Comparison of ENCODE assay signal across 12 cellular contexts in genomic region chr1:229339520-229339919, GRCh38. TPM values are rescaled to one million over a fixed set of nuclear protein-coding genes. Genes with fewer than 3 reads are reported as not detected.
DNase-seq lines count a peak whose midpoint lies in the region; ATAC-seq, FAIRE-seq and TF ChIP-seq lines count a peak whose summit lies in the region.
"Had no signal": no experiment of that assay in that cellular context is flagged by ENCODE, and none has a peak within 500 bp of the region (broad histone marks: within the 10 kb centered on the region; RNA-seq: fewer than 3 reads in every experiment).

No MANE protein-coding gene starts in this region.

- peak overlapping the region; percentile 48 for H3K4me3 Mint-ChIP-seq in activated T-cell treated with anti-CD3 and anti-CD28 coated beads, Interleukin-2, amount 50 U/mL, for 24 hours

- in situ Hi-C loops in GM12878 (cut with MboI), result no loop called here

- H3K4me3 ChIP-seq in PC-3 (ENCODE audit: low read length), result no peak overlapping the region
- H3K4me3 ChIP-seq in GM12878, result no peak overlapping the region
- H3K4me3 ChIP-seq in right cardiac atrium (ENCODE audit: low read length), result no peak overlapping the region

- H3K36me3 Mint-ChIP-seq in activated T-cell treated with anti-CD3 and anti-CD28 coated beads, Interleukin-2, amount 50 U/mL, for 24 hours (ENCODE audit: low read depth), result peaks cover 16% of the 10 kb centered on the region

- SMC1A ChIA-PET in GM12878 (lab: Charles Lee; ENCODE audit: uncharacterized antibody, unreplicated experiment), result interaction anchor here (1.5 kb wide), 1 partner anchor 178 kb away, joined by 4 read pairs; no protein-coding TSS in a partner anchor

- no peaks in the 10 kb centered on the region for H3K9me3 Mint-ChIP-seq in activated T-cell treated with anti-CD3 and anti-CD28 coated beads, Interleukin-2, amount 50 U/mL, for 24 hours

- intact Hi-C loops in PC-3 (cut with micrococcal nuclease), result no loop called here
- intact Hi-C loops in GM12878 (cut with micrococcal nuclease; ENCODE audit: unreplicated experiment), result no loop called here
- intact Hi-C loops in right cardiac atrium (cut with DNase I), result no loop called here

- no peak for TF ChIP-seq EP300 in GM12878 (IDR thresholded peaks at IDR 0.05; ENCODE audit: borderline replicate concordance in 1 of 2, control insufficient read depth in 1 of 2, low read depth in 2 of 2, low read length in 2 of 2)

- H3K36me3 ChIP-seq in PC-3 (ENCODE audit: low read depth, low read length) (no peaks in the 10 kb centered on the region), GM12878 (ENCODE audit: control insufficient read depth in 2 of 2, insufficient read depth in 2 of 2, low read length in 1 of 2) (no peaks in the 10 kb centered on the region)

- peaks cover 66% of the 10 kb centered on the region for H3K79me2 ChIP-seq in PC-3 (ENCODE audit: low read length)
- H3K79me2 ChIP-seq in GM12878 (ENCODE audit: control insufficient read depth, insufficient read depth, low read length), result peaks cover 12% of the 10 kb centered on the region

- TF ChIP-seq CTCF in PC-3 (conservative IDR thresholded peaks at IDR 0.05; ENCODE audit: low read depth, low read length), result no peak
- no peak for TF ChIP-seq CTCF in GM12878 (IDR thresholded peaks at IDR 0.05 in 2 of 3, conservative IDR thresholded peaks at IDR 0.05 in 1 of 3; ENCODE audit: control insufficient read depth in 2 of 3, extremely low read depth in 1 of 3, insufficient read depth in 1 of 3, low read depth in 3 of 3, low read length in 3 of 3)

- no peak for DNase-seq in activated T-cell treated with anti-CD3 and anti-CD28 coated beads, Interleukin-2, amount 50 U/mL, for 24 hours
- no peak for DNase-seq in activated T-cell treated with anti-CD3 and anti-CD28 coated beads, Interleukin-2, amount 50 U/mL, for 1 hour
- DNase-seq in PC-3 (peak; percentile 26), GM12878 (ENCODE audit: low read depth, low spot score) (no peak), retina (peak; percentile 29), HK-2 (ENCODE audit: unreplicated experiment) (no peak), H54 (ENCODE audit: insufficient read length, low spot score) (no peak), right cardiac atrium (no peak)
- DNase-seq: cortex of kidney, left colon, NCI-H1417, occipital lobe had no signal

- TF ChIP-seq POLR2A in GM12878 (IDR thresholded peaks at IDR 0.05; ENCODE audit: low read depth, low read length) (no peak), H54 (IDR thresholded peaks at IDR 0.05; ENCODE audit: low read depth, low read length) (no peak)

- no peak for ATAC-seq in PC-3
- no peak for ATAC-seq in GM12878
- ATAC-seq in right cardiac atrium, result no peak
- ATAC-seq: left colon had no signal

- peak overlapping the region; percentile 55 for H3K27ac Mint-ChIP-seq in activated T-cell treated with anti-CD3 and anti-CD28 coated beads, Interleukin-2, amount 50 U/mL, for 24 hours

- no peak for FAIRE-seq in GM12878 (lab: Jason Lieb, UNC)
- FAIRE-seq in H54 (lab: Jason Lieb, UNC), result no peak

- BruUV-seq in PC-3 (replicated peaks; lab: Mats Ljungman, UMichigan) (no TSS peak), GM12878 (replicated peaks; lab: Mats Ljungman, UMichigan) (no TSS peak)

- H3K27ac ChIP-seq in PC-3 (ENCODE audit: low read length) (no peak overlapping the region), GM12878 (ENCODE audit: control insufficient read depth, insufficient read depth) (no peak overlapping the region), right cardiac atrium (ENCODE audit: low read length) (no peak overlapping the region)

- H3K9me2 ChIP-seq in PC-3 (replicated peaks; ENCODE audit: low read length), result no peaks in the 10 kb centered on the region

- peak overlapping the region; percentile 97 for H3K4me2 ChIP-seq in PC-3 (ENCODE audit: low read length)
- peak overlapping the region; percentile 51; the same call in 1 of the 2 replicates for H3K4me2 ChIP-seq in GM12878 (ENCODE audit: control insufficient read depth, insufficient read depth)

- peaks cover 54% of the 10 kb centered on the region for H3K4me1 Mint-ChIP-seq in activated T-cell treated with anti-CD3 and anti-CD28 coated beads, Interleukin-2, amount 50 U/mL, for 24 hours (ENCODE audit: low read depth)

- H3F3A ChIP-seq in PC-3 (ENCODE audit: low read length, unreplicated experiment), result no peaks in the 10 kb centered on the region

- H3K27me3 ChIP-seq in PC-3 (ENCODE audit: low read length), result no peaks in the 10 kb centered on the region
- no peaks in the 10 kb centered on the region for H3K27me3 ChIP-seq in GM12878 (replicated peaks in 1 of 2; ENCODE audit: control insufficient read depth in 2 of 2, insufficient read depth in 2 of 2, low read length in 1 of 2)
- no peaks in the 10 kb centered on the region for H3K27me3 ChIP-seq in right cardiac atrium (ENCODE audit: control insufficient read depth, insufficient read depth)

- 94% methylated on average over 3 of the region's 3 CpGs for WGBS in GM12878 (ENCODE audit: insufficient coverage, insufficient replicate concordance, low lambda C conversion rate, missing lambda C conversion rate)
- WGBS in right cardiac atrium, result 96% methylated on average over 3 of the region's 3 CpGs

- RAD21 ChIA-PET in GM12878 (lab: Charles Lee; ENCODE audit: unreplicated experiment), result no interaction called here

- POLR2A ChIA-PET in PC-3 (lab: Charles Lee; ENCODE audit: unreplicated experiment), result no interaction called here
- POLR2A ChIA-PET in GM12878 (lab: Charles Lee), result no interaction called here

- H2AFZ ChIP-seq in PC-3 (ENCODE audit: low read length), result no peak overlapping the region
- H2AFZ ChIP-seq in GM12878 (ENCODE audit: control insufficient read depth, low read depth, low read length), result no peak overlapping the region

- H3K4me1 ChIP-seq in PC-3 (ENCODE audit: insufficient read depth, low read length) (peaks cover 23% of the 10 kb centered on the region), GM12878 (ENCODE audit: control insufficient read depth, insufficient read depth, low read length) (peaks cover 6% of the 10 kb centered on the region), right cardiac atrium (ENCODE audit: control insufficient read depth, insufficient read depth, low read length) (no peaks in the 10 kb centered on the region)

- no peaks in the 10 kb centered on the region for H3K9me3 ChIP-seq in PC-3 (ENCODE audit: low read length)
- H3K9me3 ChIP-seq in GM12878 (replicated peaks; ENCODE audit: control insufficient read depth, insufficient read depth, low read length), result no peaks in the 10 kb centered on the region; the same call in 1 of the 3 replicates
- H3K9me3 ChIP-seq in right cardiac atrium (ENCODE audit: control insufficient read depth, low read length), result no peaks in the 10 kb centered on the region

- H3K9ac ChIP-seq in PC-3 (ENCODE audit: low read length) (no peak overlapping the region), GM12878 (ENCODE audit: control insufficient read depth, insufficient read depth, low read length) (no peak overlapping the region)

- no peak for TF ChIP-seq RAD21 in GM12878 (IDR thresholded peaks at IDR 0.05; ENCODE audit: insufficient read depth, low read depth, low read length)

- H3K27me3 Mint-ChIP-seq in activated T-cell treated with anti-CD3 and anti-CD28 coated beads, Interleukin-2, amount 50 U/mL, for 24 hours, result peaks cover 3% of the 10 kb centered on the region

- CTCF ChIA-PET in PC-3 (lab: Charles Lee) (no interaction called here), GM12878 (lab: Yijun Ruan, JAX) (interaction anchor here (1.0 to 1.1 kb wide), 2 partner anchors 43 to 81 kb away, joined by 3 to 4 read pairs; no protein-coding TSS in a partner anchor)

- H4K20me1 ChIP-seq in PC-3 (ENCODE audit: low read length) (no peaks in the 10 kb centered on the region), GM12878 (ENCODE audit: control insufficient read depth, insufficient read depth) (no peaks in the 10 kb centered on the region)

TF ChIP-seq in GM12878, 131 proteins besides CTCF, POLR2A, EP300 and RAD21 (continues in another document):
- TF ChIP-seq LARP7 (IDR thresholded peaks at IDR 0.05) (no peak), STAT1 (conservative IDR thresholded peaks at IDR 0.05) (no peak), BHLHE40 (IDR thresholded peaks at IDR 0.05; ENCODE audit: borderline replicate concordance in 1 of 2, low read depth in 2 of 2, low read length in 1 of 2) (no peak)

RNA-seq across cellular contexts. Expression of gene CCSAP, which starts 3.3 kb away (rescaled TPM):
- total RNA-seq in PC-3 (2014; rRNA removed) (9.5 and 9.7 TPM in 2 replicates), GM12878 (2014; rRNA removed) (2.6 and 3.3 TPM in 2 replicates), GM12878 (2014; rRNA removed; fragmentation: Illumina TruSeq; extraction: Trizol) (3.3 and 3.4 TPM in 2 replicates), GM12878 (2021) (2.8 and 3.0 TPM in 2 replicates), right cardiac atrium (1 to 10 TPM; 3.3 to 4.4 (median 3.5) TPM)
- total RNA-seq in GM12878 (2013; cell fraction: nucleolus; rRNA removed), result 4.1 and 4.4 TPM in 2 replicates
- polyA plus RNA-seq in GM12878 (2011; ENCODE audit: low read depth), result 0.89 TPM
- polyA plus RNA-seq in GM12878 (2011; rRNA removed) (3.2 and 5.5 TPM in 2 replicates), GM12878 (2014; fragmentation: Illumina TruSeq; extraction: Trizol) (2.9 and 3.5 TPM in 2 replicates), GM12878 (2014; fragmentation: Nextera tagmentation; extraction: Ambion mirVana) (1 to 10 TPM in 1 of 2 experiments, under 1 TPM in 1; 0.75 to 1.4 TPM), GM12878 (2014; rRNA removed) (1.2 and 1.8 TPM in 2 replicates), GM12878 (2016; fragmentation: Nextera tagmentation; extraction: Ambion mirVana) (1 to 10 TPM; 2.8 to 2.9 TPM), right cardiac atrium (2.1 TPM)
- polyA plus RNA-seq in GM12878 (2011; cell fraction: cytosol; rRNA removed), result 0.95 and 1.9 TPM in 2 replicates
- polyA plus RNA-seq in GM12878 (2011; cell fraction: nucleus; rRNA removed), result 1.7 and 2.6 TPM in 2 replicates
- 1.8 and 2.5 TPM in 2 replicates for polyA plus RNA-seq in GM12878 (2012)
- 2.3 and 2.4 TPM in 2 replicates for polyA minus RNA-seq in GM12878 (2011; rRNA and poly(A)+ RNA removed)
- 1.5 and 2.1 TPM in 2 replicates for polyA minus RNA-seq in GM12878 (2011; cell fraction: cytosol; rRNA and poly(A)+ RNA removed)
- polyA minus RNA-seq in GM12878 (2011; cell fraction: nucleus; rRNA and poly(A)+ RNA removed), result 0.77 and 1.5 TPM in 2 replicates

Comparison
In these comparisons a context has a peak if more than half of its experiments do, and no peak if none do; other contexts are left out.
1. DNase-seq: peak in PC-3 (single experiment) and retina (single experiment); none in activated T-cell treated with anti-CD3 and anti-CD28 coated beads, Interleukin-2, amount 50 U/mL, for 24 hours (single experiment), activated T-cell treated with anti-CD3 and anti-CD28 coated beads, Interleukin-2, amount 50 U/mL, for 1 hour (single experiment), GM12878 (single experiment), HK-2 (single experiment), H54 (single experiment) and right cardiac atrium (0 of 3).